Comparison of ENCODE assay signal across 8 cellular contexts in genomic region chr20:3927486-3928291, GRCh38. TPM values are rescaled to one million over a fixed set of nuclear protein-coding genes. Genes with fewer than 3 reads are reported as not detected.
DNase-seq lines count a peak whose midpoint lies in the region; ATAC-seq, FAIRE-seq and TF ChIP-seq lines count a peak whose summit lies in the region.

No MANE protein-coding gene starts in this region.

- H3K27ac ChIP-seq in astrocyte (ENCODE audit: low read depth, low read length): no peak overlapping the region

- TF ChIP-seq CTCF in astrocyte (IDR thresholded peaks at IDR 0.05; ENCODE audit: insufficient read depth, low read depth, low read length) (no peak), D721Med (IDR thresholded peaks at IDR 0.05; ENCODE audit: insufficient read depth, missing control alignments) (no peak)

- FAIRE-seq in astrocyte (lab: Jason Lieb, UNC) (no peak), D721Med (lab: Jason Lieb, UNC) (no peak)

- no peak overlapping the region for H3K4me3 Mint-ChIP-seq in astrocyte (ENCODE audit: unreplicated experiment)

- peaks cover 16% of the 10 kb centered on the region for H3K36me3 ChIP-seq in astrocyte (ENCODE audit: insufficient read depth, low read length)

- no peaks in the 10 kb centered on the region for H3K27me3 ChIP-seq in astrocyte (ENCODE audit: insufficient read depth, low read length)

- H3K9ac ChIP-seq in astrocyte (ENCODE audit: low read length): no peak overlapping the region

- H3K9me3 ChIP-seq in astrocyte (ENCODE audit: insufficient read depth, low read depth, low read length): no peaks in the 10 kb centered on the region

- no peak overlapping the region for H2AFZ ChIP-seq in astrocyte (ENCODE audit: low read depth, low read length)

- no peak overlapping the region for H3K4me2 ChIP-seq in astrocyte (ENCODE audit: low read length)

- H3K36me3 Mint-ChIP-seq in astrocyte (ENCODE audit: low read depth, unreplicated experiment): peaks cover 21% of the 10 kb centered on the region

- H3K27ac Mint-ChIP-seq in astrocyte (ENCODE audit: unreplicated experiment): peak overlapping the region; percentile 84

- H3K27me3 Mint-ChIP-seq in astrocyte (ENCODE audit: low read depth, unreplicated experiment): no peaks in the 10 kb centered on the region

- peaks cover 59% of the 10 kb centered on the region for H4K20me1 ChIP-seq in astrocyte (ENCODE audit: insufficient read depth, low read length)

- peaks cover 12% of the 10 kb centered on the region for H3K4me1 ChIP-seq in astrocyte (ENCODE audit: insufficient read depth, low read length)

- DNase-seq in DMS53 treated with DMSO at 0.1 percent for 48 hours (lab: John Stamatoyannopoulos, UW; ENCODE audit: unreplicated experiment) (peak; percentile 19), NCI-H345 (lab: John Stamatoyannopoulos, UW) (peak; percentile 51), astrocyte (ENCODE audit: low read depth) (no peak), myocyte (ENCODE audit: low read depth) (peak; percentile 91), D721Med (ENCODE audit: insufficient read length, low spot score) (no peak), medulla oblongata (ENCODE audit: extremely low spot score) (no peak)

- H3K4me1 Mint-ChIP-seq in astrocyte (ENCODE audit: low read depth, unreplicated experiment): peaks cover 61% of the 10 kb centered on the region

- H3K9me3 Mint-ChIP-seq in astrocyte (ENCODE audit: unreplicated experiment): no peaks in the 10 kb centered on the region

- no peak overlapping the region for H3K4me3 ChIP-seq in astrocyte (ENCODE audit: insufficient read depth, low read depth, low read length)

- peaks cover 26% of the 10 kb centered on the region for H3K79me2 ChIP-seq in astrocyte (ENCODE audit: insufficient read depth, low read length)

- ATAC-seq in HG03571 (IDR thresholded peaks at IDR 0.05; ENCODE audit: unreplicated experiment) (no peak), HG03196 (IDR thresholded peaks at IDR 0.05; ENCODE audit: unreplicated experiment) (no peak)

RNA-seq across cellular contexts. Expression of gene PANK2, which starts 38.5 kb away (rescaled TPM):
- total RNA-seq in astrocyte (51.5 and 59.3 TPM in 2 replicates), myocyte (31.6 and 37.7 TPM in 2 replicates)
- polyA plus RNA-seq in myocyte (2012): 33.4 TPM

Comparison
In these comparisons a context has a peak if more than half of its experiments do, and no peak if none do; other contexts are left out.
1. DNase-seq: peak in DMS53 treated with DMSO at 0.1 percent for 48 hours (single experiment), NCI-H345 (single experiment) and myocyte (single experiment); none in astrocyte (single experiment), D721Med (single experiment) and medulla oblongata (single experiment).